Comparison of ENCODE assay signal across 8 cellular contexts in the genomic region with DNA sequence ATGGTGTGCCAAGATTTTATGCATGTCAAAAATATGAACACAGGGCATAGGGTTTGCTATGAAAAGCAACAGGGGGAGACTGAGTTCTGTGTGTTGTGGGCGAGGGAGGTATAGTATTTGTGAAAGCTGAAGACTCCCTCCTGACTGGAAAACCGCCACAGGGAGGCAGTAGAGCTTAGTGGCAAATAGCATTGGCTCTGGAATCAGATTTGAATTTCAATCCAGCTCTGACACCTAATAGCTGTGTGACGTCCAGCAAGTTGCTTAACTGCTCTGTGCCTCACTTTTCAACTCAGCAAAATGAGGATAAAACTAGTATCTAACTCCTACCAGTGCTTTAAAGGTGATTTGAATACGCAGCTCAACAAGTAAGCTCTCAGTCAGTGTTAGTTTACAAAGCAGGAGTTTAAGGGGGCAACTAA. TPM values are rescaled to one million over a fixed set of nuclear protein-coding genes. Genes with fewer than 3 reads are reported as not detected.
DNase-seq lines count a peak whose midpoint lies in the region; ATAC-seq, FAIRE-seq and TF ChIP-seq lines count a peak whose summit lies in the region.

No MANE protein-coding gene starts in this region.

- H3K27ac Mint-ChIP-seq in CD4-positive, alpha-beta T cell: no peak overlapping the region
- no peak overlapping the region for H3K27ac Mint-ChIP-seq in activated CD4-positive, alpha-beta T cell treated with anti-CD3 and anti-CD28 coated beads, Interleukin-2, amount 10 ng/mL, durations not matched to agents 24 days and 14 days

- peak; percentile 89 for ATAC-seq in CD4-positive, alpha-beta T cell (ENCODE audit: poor library complexity)
- ATAC-seq in HG03439 (IDR thresholded peaks at IDR 0.05; ENCODE audit: unreplicated experiment): no peak
- no peak for ATAC-seq in HG03039 (IDR thresholded peaks at IDR 0.05; ENCODE audit: unreplicated experiment)

- peak; percentile 6 to 46 (median 40) for DNase-seq in CD4-positive, alpha-beta T cell
- DNase-seq in HTR-8/SVneo (ENCODE audit: insufficient read length, low spot score) (no peak), esophagus muscularis mucosa (ENCODE audit: extremely low spot score) (no peak), OCI-M2 (lab: John Stamatoyannopoulos, UW; ENCODE audit: unreplicated experiment) (no peak)
- DNase-seq in activated CD4-positive, alpha-beta T cell treated with anti-CD3 and anti-CD28 coated beads, Interleukin-2, amount 10 ng/mL, durations not matched to agents 24 days and 14 days: peak; percentile 83
- DNase-seq in stimulated activated CD4-positive, alpha-beta T cell treated with anti-CD3 and anti-CD28 coated beads, TNF-alpha, amount 100 ng/mL, for 4 hours (ENCODE audit: low read depth in 3 of 3): peak in 2 of 3 experiments; percentile 22 to 26

- no peaks in the 10 kb centered on the region for H3K27me3 ChIP-seq in CD4-positive, alpha-beta T cell (ENCODE audit: control insufficient read depth, insufficient read depth, low read length)
- H3K27me3 ChIP-seq in esophagus muscularis mucosa: no peaks in the 10 kb centered on the region

- no peak for TF ChIP-seq POLR2A in esophagus muscularis mucosa (IDR thresholded peaks at IDR 0.05; ENCODE audit: low read depth)

- CTCF ChIA-PET in CD4-positive, alpha-beta T cell (lab: Charles Lee): interaction anchor here (1.2 to 1.5 kb wide), 2 partner anchors 207 to 405 kb away, joined by 3 to 4 read pairs; no protein-coding TSS in a partner anchor

- no peaks in the 10 kb centered on the region for H3K36me3 ChIP-seq in esophagus muscularis mucosa

- no peaks in the 10 kb centered on the region for H3K9me3 Mint-ChIP-seq in CD4-positive, alpha-beta T cell
- H3K9me3 Mint-ChIP-seq in activated CD4-positive, alpha-beta T cell treated with anti-CD3 and anti-CD28 coated beads, Interleukin-2, amount 10 ng/mL, durations not matched to agents 24 days and 14 days: no peaks in the 10 kb centered on the region

- FAIRE-seq in HTR-8/SVneo (lab: Jason Lieb, UNC): peak; percentile 91

- peak; percentile 61 for TF ChIP-seq CTCF in CD4-positive, alpha-beta T cell (IDR thresholded peaks at IDR 0.05)
- peak in 2 of 3 experiments; percentile 25 to 43 for TF ChIP-seq CTCF in esophagus muscularis mucosa (IDR thresholded peaks at IDR 0.05)

- intact Hi-C loops in CD4-positive, alpha-beta T cell (cut with DNase I, micrococcal nuclease): loop anchor here (1.0 to 10.0 kb wide), 4 partner anchors 117 to 406 kb away; no protein-coding TSS in a partner anchor
- intact Hi-C loops in activated CD4-positive, alpha-beta T cell treated with anti-CD3 and anti-CD28 coated beads, Interleukin-2, amount 10 ng/mL, durations not matched to agents 24 days and 14 days (cut with micrococcal nuclease): loop anchor here (5.0 kb wide), 1 partner anchor 405 kb away; no protein-coding TSS in a partner anchor
- intact Hi-C loops in esophagus muscularis mucosa (cut with DNase I): no loop called here

- peaks cover 7% of the 10 kb centered on the region for H3K4me1 Mint-ChIP-seq in CD4-positive, alpha-beta T cell (ENCODE audit: low read depth)
- peaks cover 10% of the 10 kb centered on the region for H3K4me1 Mint-ChIP-seq in activated CD4-positive, alpha-beta T cell treated with anti-CD3 and anti-CD28 coated beads, Interleukin-2, amount 10 ng/mL, durations not matched to agents 24 days and 14 days

- no peaks in the 10 kb centered on the region for H3K36me3 Mint-ChIP-seq in CD4-positive, alpha-beta T cell (ENCODE audit: low read depth)
- no peaks in the 10 kb centered on the region for H3K36me3 Mint-ChIP-seq in activated CD4-positive, alpha-beta T cell treated with anti-CD3 and anti-CD28 coated beads, Interleukin-2, amount 10 ng/mL, durations not matched to agents 24 days and 14 days (ENCODE audit: low read depth)

- 51% methylated on average over 4 of the region's 4 CpGs for WGBS in esophagus muscularis mucosa

- POLR2A ChIA-PET in CD4-positive, alpha-beta T cell (lab: Charles Lee): interaction anchor here (1.4 kb wide), 1 partner anchor 142 kb away, joined by 3 read pairs; no protein-coding TSS in a partner anchor

- H3K4me3 ChIP-seq in esophagus muscularis mucosa: no peak overlapping the region

- H3K27me3 Mint-ChIP-seq in CD4-positive, alpha-beta T cell: no peaks in the 10 kb centered on the region
- H3K27me3 Mint-ChIP-seq in activated CD4-positive, alpha-beta T cell treated with anti-CD3 and anti-CD28 coated beads, Interleukin-2, amount 10 ng/mL, durations not matched to agents 24 days and 14 days: peaks cover 7% of the 10 kb centered on the region

- no peak overlapping the region for H3K4me3 Mint-ChIP-seq in CD4-positive, alpha-beta T cell
- H3K4me3 Mint-ChIP-seq in activated CD4-positive, alpha-beta T cell treated with anti-CD3 and anti-CD28 coated beads, Interleukin-2, amount 10 ng/mL, durations not matched to agents 24 days and 14 days: no peak overlapping the region

- H3K9me3 ChIP-seq in CD4-positive, alpha-beta T cell (ENCODE audit: control insufficient read depth, low read length): no peaks in the 10 kb centered on the region
- no peaks in the 10 kb centered on the region for H3K9me3 ChIP-seq in esophagus muscularis mucosa

- H3K4me1 ChIP-seq in esophagus muscularis mucosa: peaks cover 5 to 29% (median 11%) of the 10 kb centered on the region in 4 donors

- TF ChIP-seq EP300 in esophagus muscularis mucosa (IDR thresholded peaks at IDR 0.05): no peak

- no peak overlapping the region for H3K27ac ChIP-seq in CD4-positive, alpha-beta T cell (ENCODE audit: low read depth, low read length)
- H3K27ac ChIP-seq in esophagus muscularis mucosa (replicated peaks in 1 of 4): no peak overlapping the region

RNA-seq across cellular contexts. Expression of a gene that starts 22.0 kb away (rescaled TPM):
- total RNA-seq in CD4-positive, alpha-beta T cell: 10 to 100 TPM; 64.4 to 65.9 TPM
- 210 and 240 TPM in 2 replicates for total RNA-seq in activated CD4-positive, alpha-beta T cell treated with anti-CD3 and anti-CD28 coated beads, Interleukin-2, amount 10 ng/mL, durations not matched to agents 24 days and 14 days
- 10 to 100 TPM; 11.2 to 26.3 (median 18.6) TPM for total RNA-seq in esophagus muscularis mucosa

Comparison
In these comparisons a context has a peak if more than half of its experiments do, and no peak if none do; other contexts are left out.
1. DNase-seq: peak in CD4-positive, alpha-beta T cell (10 of 10), activated CD4-positive, alpha-beta T cell treated with anti-CD3 and anti-CD28 coated beads, Interleukin-2, amount 10 ng/mL, durations not matched to agents 24 days and 14 days (single experiment) and stimulated activated CD4-positive, alpha-beta T cell treated with anti-CD3 and anti-CD28 coated beads, TNF-alpha, amount 100 ng/mL, for 4 hours (2 of 3); none in HTR-8/SVneo (single experiment), esophagus muscularis mucosa (single experiment) and OCI-M2 (single experiment).